ENCODE assay signal across 10 cellular contexts in genomic region chr1:143919127-143919526, GRCh38. TPM values are rescaled to one million over a fixed set of nuclear protein-coding genes. Genes with fewer than 3 reads are reported as not detected.
DNase-seq lines count a peak whose midpoint lies in the region; ATAC-seq, FAIRE-seq and TF ChIP-seq lines count a peak whose summit lies in the region.
"Not testable (repeated sequence)": the region's sequence is repeated elsewhere in the genome, so short reads cannot be mapped to it uniquely, and the experiment has no call there.
"Had no signal": no experiment of that assay in that cellular context is flagged by ENCODE, and none has a peak within 500 bp of the region (broad histone marks: within the 10 kb centered on the region; RNA-seq: fewer than 3 reads in every experiment).

No MANE protein-coding gene starts in this region.

- dilution Hi-C loops in IMR-90 (cut with HindIII; ENCODE audit: low sequenced_read_pairs, unreplicated experiment) = not testable (repeated sequence)

- not testable (repeated sequence) for H4K5ac ChIP-seq in IMR-90 (ENCODE audit: low read depth, low read length)

- not testable (repeated sequence) for H2AK5ac ChIP-seq in IMR-90 (ENCODE audit: low read depth, low read length)

- not testable (repeated sequence) for H3K18ac ChIP-seq in IMR-90 (ENCODE audit: low read depth, low read length)

- not testable (repeated sequence) for FAIRE-seq in HepG2 (lab: Jason Lieb, UNC)

- H3K9me1 ChIP-seq in IMR-90 (ENCODE audit: insufficient read depth, low read length) = not testable (repeated sequence)

- H3K14ac ChIP-seq in IMR-90 (replicated peaks; ENCODE audit: low read depth, low read length) = not testable (repeated sequence)

- not testable (repeated sequence) for H3K27me3 ChIP-seq in IMR-90 (ENCODE audit: control insufficient read depth, insufficient read depth, low read length); HepG2 (ENCODE audit: control insufficient read depth in 1 of 2, insufficient read depth in 2 of 2, low read length in 2 of 2); upper lobe of right lung

- H3K56ac ChIP-seq in IMR-90 (ENCODE audit: extremely low read depth, insufficient read depth, low read length) = not testable (repeated sequence)

- H3K4me2 ChIP-seq in IMR-90 (ENCODE audit: low read depth, low read length); HepG2 (ENCODE audit: low read depth, low read length): not testable (repeated sequence)

- not testable (repeated sequence) for H3K9me3 ChIP-seq in IMR-90 (ENCODE audit: control insufficient read depth, insufficient read depth, low read length); HepG2 (ENCODE audit: low read length); upper lobe of right lung

- TF ChIP-seq CTCF in IMR-90 (conservative IDR thresholded peaks at IDR 0.05; ENCODE audit: low read depth, low read length); HepG2 (CRISPR knock-in tag; IDR thresholded peaks at IDR 0.05); upper lobe of right lung (IDR thresholded peaks at IDR 0.05): not testable (repeated sequence)

- H3K4me3 ChIP-seq in IMR-90 (ENCODE audit: insufficient read depth, low read depth, low read length); HepG2 (replicated peaks in 1 of 3; ENCODE audit: insufficient read depth in 1 of 3, low read depth in 2 of 3, low read length in 3 of 3); upper lobe of right lung: not testable (repeated sequence)

- not testable (repeated sequence) for H4K91ac ChIP-seq in IMR-90 (ENCODE audit: insufficient read depth, low read depth, low read length)

- WGBS in IMR-90 (ENCODE audit: extremely low coverage in 2 of 2, insufficient read length in 1 of 2), 2 experiments = no CpG with 5 or more reads among the region's 2 CpGs
- no CpG with 5 or more reads among the region's 2 CpGs for WGBS in HepG2 (ENCODE audit: low lambda C conversion rate)

- H2AK9ac ChIP-seq in IMR-90 (replicated peaks; ENCODE audit: low read depth, low read length, poor library complexity) = not testable (repeated sequence)

- not testable (repeated sequence) for H4K20me1 ChIP-seq in IMR-90 (ENCODE audit: insufficient read depth, low read length); HepG2 (ENCODE audit: insufficient read depth, low read length)

- in situ Hi-C loops in IMR-90 (cut with MboI; ENCODE audit: low sequenced_read_pairs); HepG2 (cut with HindIII; ENCODE audit: extremely low pct_ligation_motif_present, low pct_unique_long_range_greater_than_20kb): not testable (repeated sequence)

- not testable (repeated sequence) for H3K23ac ChIP-seq in IMR-90 (ENCODE audit: low read depth, low read length)

- not testable (repeated sequence) for H4K8ac ChIP-seq in IMR-90 (ENCODE audit: low read depth in 2 of 2, low read length in 2 of 2)

- POLR2A ChIA-PET in IMR-90 (lab: Charles Lee; ENCODE audit: unreplicated experiment); HepG2 (lab: Yijun Ruan, JAX): not testable (repeated sequence)

- intact Hi-C loops in IMR-90 (cut with micrococcal nuclease); Right ventricle myocardium inferior (cut with DNase I); HepG2 (cut with micrococcal nuclease; ENCODE audit: unreplicated experiment); sciatic nerve (cut with DNase I); upper lobe of right lung (cut with DNase I): not testable (repeated sequence)

- not testable (repeated sequence) for H2BK20ac ChIP-seq in IMR-90 (ENCODE audit: low read depth, low read length)

- not testable (repeated sequence) for H3K4me1 ChIP-seq in IMR-90 (ENCODE audit: control insufficient read depth, insufficient read depth, low read length); HepG2 (ENCODE audit: insufficient read depth, low read length); upper lobe of right lung

- not testable (repeated sequence) for TF ChIP-seq POLR2A in IMR-90 (IDR thresholded peaks at IDR 0.05; ENCODE audit: low read depth, low read length); HepG2 (IDR thresholded peaks at IDR 0.05; ENCODE audit: insufficient read depth in 1 of 2, low read depth in 2 of 2, low read length in 2 of 2)

- H2AFZ ChIP-seq in IMR-90 (replicated peaks; ENCODE audit: low read length, poor library complexity); HepG2 (ENCODE audit: low read length): not testable (repeated sequence)

- DNase-seq in IMR-90; Right ventricle myocardium inferior (ENCODE audit: missing footprints); left lobe of liver (ENCODE audit: low spot score); HepG2 (ENCODE audit: low spot score); sciatic nerve (ENCODE audit: low spot score); upper lobe of right lung: not testable (repeated sequence)

- not testable (repeated sequence) for TF ChIP-seq RAD21 in IMR-90 (IDR thresholded peaks at IDR 0.05; ENCODE audit: low read length); HepG2 (CRISPR knock-in tag; IDR thresholded peaks at IDR 0.05)

- not testable (repeated sequence) for H2BK120ac ChIP-seq in IMR-90 (ENCODE audit: low read depth, low read length)

- not testable (repeated sequence) for H2BK15ac ChIP-seq in IMR-90 (ENCODE audit: low read depth, low read length)

- ATAC-seq in IMR-90 (ENCODE audit: low read depth) (peak; percentile 54), Right ventricle myocardium inferior (peak; percentile 50), left lobe of liver (peak; percentile 83), HepG2 (peak; percentile 46; the same call in 1 of the 3 replicates), sciatic nerve (peak; percentile 81), upper lobe of right lung (peak; percentile 58)

- not testable (repeated sequence) for H3K4ac ChIP-seq in IMR-90 (ENCODE audit: low read depth, low read length)

- BruUV-seq in IMR-90 (replicated peaks; lab: Mats Ljungman, UMichigan); HepG2 (replicated peaks; lab: Mats Ljungman, UMichigan): not testable (repeated sequence)

- not testable (repeated sequence) for H3K27ac ChIP-seq in IMR-90 (ENCODE audit: insufficient read depth, low read length); HepG2 (ENCODE audit: extremely low read length, insufficient read depth, low read length); upper lobe of right lung

- H2BK5ac ChIP-seq in IMR-90 (ENCODE audit: low read depth, low read length, poor library complexity, severe bottlenecking) = not testable (repeated sequence)

- CTCF ChIA-PET in IMR-90 (lab: Yijun Ruan, JAX); HepG2 (lab: Yijun Ruan, JAX; ENCODE audit: low intra/inter-chr PET ratio, low total read pairs): not testable (repeated sequence)

- not testable (repeated sequence) for H3K79me1 ChIP-seq in IMR-90 (ENCODE audit: low read depth in 1 of 2, low read length in 2 of 2)

- H3K36me3 ChIP-seq in IMR-90 (ENCODE audit: control insufficient read depth, insufficient read depth, low read length); HepG2 (replicated peaks in 1 of 2; ENCODE audit: control insufficient read depth in 1 of 2, insufficient read depth in 2 of 2, low read length in 2 of 2); upper lobe of right lung: not testable (repeated sequence)

- H3K79me2 ChIP-seq in HepG2 (ENCODE audit: insufficient read depth, low read length) = not testable (repeated sequence)

- TF ChIP-seq EP300 in HepG2 (IDR thresholded peaks at IDR 0.05; ENCODE audit: low read depth in 2 of 2, low read length in 2 of 2); HepG2 (CRISPR knock-in tag; IDR thresholded peaks at IDR 0.05; ENCODE audit: borderline replicate concordance): not testable (repeated sequence)

- H3K9ac ChIP-seq in IMR-90 (ENCODE audit: low read depth, low read length); HepG2 (ENCODE audit: insufficient read depth, low read depth, low read length): not testable (repeated sequence)

RNA-seq across cellular contexts. Expression of gene FAM72C, which starts 52.7 kb away (rescaled TPM):
- total RNA-seq in IMR-90 (2012; rRNA removed) (0.72 and 0.83 TPM in 2 replicates), Right ventricle myocardium inferior (0.14 TPM), left lobe of liver (not detected), HepG2 (2016; rRNA removed; fragmentation: Illumina TruSeq; extraction: Trizol) (3.0 and 3.9 TPM in 2 replicates), sciatic nerve (not detected), upper lobe of right lung (not detected)
- polyA plus RNA-seq in IMR-90 (2012; rRNA removed) (1.4 and 1.8 TPM in 2 replicates), HepG2 (2011; rRNA removed) (1.9 and 2.8 TPM in 2 replicates)
- polyA plus RNA-seq in IMR-90 (2012; cell fraction: cytosol; rRNA removed) = 0.15 and 0.79 TPM in 2 replicates
- 0.16 and 1.0 TPM in 2 replicates for polyA plus RNA-seq in IMR-90 (2012; cell fraction: nucleus; rRNA removed; ENCODE audit: low replicate concordance)
- 0.40 and 0.79 TPM in 2 replicates for total RNA-seq in HepG2 (2016; cell fraction: cytosol; rRNA removed; fragmentation: Illumina TruSeq; extraction: Trizol; ENCODE audit: low read depth)
- 2.9 and 3.7 TPM in 2 replicates for total RNA-seq in HepG2 (2016; cell fraction: insoluble cytoplasmic fraction; rRNA removed; fragmentation: Illumina TruSeq; extraction: Trizol)
- total RNA-seq in HepG2 (2016; cell fraction: membrane; rRNA removed; fragmentation: Illumina TruSeq; extraction: Trizol) = 1.2 and 1.8 TPM in 2 replicates
- total RNA-seq in HepG2 (2016; cell fraction: nucleus; rRNA removed; fragmentation: Illumina TruSeq; extraction: Trizol) = 0.99 and 1.8 TPM in 2 replicates
- polyA plus RNA-seq in HepG2 (2011; cell fraction: cytosol; rRNA removed) = 1.4 and 1.7 TPM in 2 replicates
- 0.68 and 1.1 TPM in 2 replicates for polyA plus RNA-seq in HepG2 (2011; cell fraction: nucleus; rRNA removed)
- 1.5 and 3.5 TPM in 2 replicates for polyA plus RNA-seq in HepG2 (2012)
- 0.09 and 0.15 TPM in 2 replicates for polyA plus RNA-seq in HepG2 (2016; cell fraction: cytosol; fragmentation: Illumina TruSeq; extraction: Trizol; ENCODE audit: low read depth)
- polyA plus RNA-seq in HepG2 (2016; cell fraction: insoluble cytoplasmic fraction; fragmentation: Illumina TruSeq; extraction: Trizol; ENCODE audit: low read depth) = 3.6 and 7.8 TPM in 2 replicates
- 0.45 and 0.94 TPM in 2 replicates for polyA plus RNA-seq in HepG2 (2016; cell fraction: membrane; fragmentation: Illumina TruSeq; extraction: Trizol; ENCODE audit: low read depth)
- 4.6 and 8.3 TPM in 2 replicates for polyA plus RNA-seq in HepG2 (2016; cell fraction: nucleus; fragmentation: Illumina TruSeq; extraction: Trizol; ENCODE audit: insufficient read depth, low read depth)
- 0.64 and 6.7 TPM in 2 replicates for polyA minus RNA-seq in HepG2 (2011; rRNA and poly(A)+ RNA removed; ENCODE audit: low replicate concordance)
- 1.4 and 2.1 TPM in 2 replicates for polyA minus RNA-seq in HepG2 (2011; cell fraction: cytosol; rRNA and poly(A)+ RNA removed)
- 0.37 and 0.77 TPM in 2 replicates for polyA minus RNA-seq in HepG2 (2011; cell fraction: nucleus; rRNA and poly(A)+ RNA removed)
- total RNA-seq: B cell; Caco-2; CD4-positive, alpha-beta T cell; CD8-positive, alpha-beta T cell had no signal
